Comparison of ENCODE assay signal across 1 cellular context in the genomic region with DNA sequence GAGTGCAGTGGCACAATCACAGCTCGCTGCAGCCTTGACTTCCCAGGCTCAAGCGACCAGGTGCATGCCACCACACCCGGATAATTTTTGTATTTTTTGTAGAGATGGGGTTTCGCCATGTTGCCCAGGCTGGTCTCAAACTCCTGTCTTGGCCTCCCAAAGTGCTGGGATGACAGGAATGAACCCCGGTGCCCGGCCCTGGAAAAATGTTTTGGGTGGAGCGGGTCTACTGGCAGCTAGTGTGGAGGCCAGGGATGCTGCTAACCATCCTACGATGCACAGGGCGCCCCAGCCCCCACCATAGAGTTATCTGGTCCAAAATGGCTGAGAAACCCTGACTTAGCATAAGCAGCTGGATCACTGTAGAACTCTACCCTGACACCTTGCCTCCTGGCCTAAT.
TF ChIP-seq lines count a peak whose summit lies in the region.

No MANE protein-coding gene starts in this region.

TF ChIP-seq in H1, 55 proteins besides CTCF, POLR2A, EP300 and RAD21:
- TF ChIP-seq KDM4A (IDR thresholded peaks at IDR 0.05; ENCODE audit: low read depth, low read length, severe bottlenecking) = no peak
- no peak for TF ChIP-seq BCL11A (IDR thresholded peaks at IDR 0.05; ENCODE audit: low read depth in 2 of 2, low read length in 2 of 2)
- no peak for TF ChIP-seq CHD1 (IDR thresholded peaks at IDR 0.05; ENCODE audit: low read depth, low read length)
- TF ChIP-seq RNF2 (IDR thresholded peaks at IDR 0.05; ENCODE audit: borderline replicate concordance, low read depth, low read length, missing control alignments, poor library complexity, severe bottlenecking) = no peak
- TF ChIP-seq GTF2F1 (IDR thresholded peaks at IDR 0.05; ENCODE audit: borderline replicate concordance, low read depth, low read length) = no peak
- TF ChIP-seq JUND (IDR thresholded peaks at IDR 0.05; ENCODE audit: low read length) = no peak
- no peak for TF ChIP-seq HDAC2 (IDR thresholded peaks at IDR 0.05; ENCODE audit: borderline replicate concordance in 1 of 2, low read depth in 2 of 2, low read length in 2 of 2)
- no peak for TF ChIP-seq CBX8 (IDR thresholded peaks at IDR 0.05; ENCODE audit: borderline replicate concordance, low read depth, low read length)
- TF ChIP-seq, protein P1, sequence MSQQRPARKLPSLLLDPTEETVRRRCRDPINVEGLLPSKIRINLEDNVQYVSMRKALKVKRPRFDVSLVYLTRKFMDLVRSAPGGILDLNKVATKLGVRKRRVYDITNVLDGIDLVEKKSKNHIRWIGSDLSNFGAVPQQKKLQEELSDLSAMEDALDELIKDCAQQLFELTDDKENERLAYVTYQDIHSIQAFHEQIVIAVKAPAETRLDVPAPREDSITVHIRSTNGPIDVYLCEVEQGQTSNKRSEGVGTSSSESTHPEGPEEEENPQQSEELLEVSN (IDR thresholded peaks at IDR 0.05) = no peak
- no peak for TF ChIP-seq SIX5 (IDR thresholded peaks at IDR 0.05; ENCODE audit: low read depth, low read length)
